Comparison of ENCODE assay signal across 10 cellular contexts in the genomic region with DNA sequence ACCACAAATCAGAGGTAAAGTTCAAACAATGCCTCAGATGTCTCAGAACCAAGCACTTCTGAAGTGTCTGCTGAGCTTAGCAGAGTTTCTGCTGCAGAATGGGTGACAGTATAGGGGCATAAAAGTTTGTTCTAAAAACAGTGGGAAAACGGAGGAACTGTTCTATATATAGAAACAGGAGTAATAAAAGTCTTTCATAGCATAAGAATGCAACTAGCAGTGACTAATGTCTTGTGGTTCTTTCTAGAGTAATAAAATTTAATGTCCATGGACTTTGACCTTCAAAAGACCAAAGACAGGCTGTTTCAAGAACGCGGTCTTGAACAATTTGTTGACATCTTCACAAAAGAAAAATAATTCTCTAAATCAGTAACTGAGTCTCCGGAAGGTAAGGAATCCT.
DNase-seq lines count a peak whose midpoint lies in the region; ATAC-seq and TF ChIP-seq lines count a peak whose summit lies in the region.
"Had no signal": no experiment of that assay in that cellular context is flagged by ENCODE, and none has a peak within 500 bp of the region (broad histone marks: within the 10 kb centered on the region; RNA-seq: fewer than 3 reads in every experiment).

No MANE protein-coding gene starts in this region.

- H3K27ac ChIP-seq in ACC112 (ENCODE audit: low read depth, low read length): peak overlapping the region; percentile 48
- H3K27ac ChIP-seq in gastroesophageal sphincter: no peak overlapping the region
- H3K27ac ChIP-seq: BLaER1 treated with 17β-estradiol and CSF1 and Interleukin-3, amounts not matched to agents 10 nM and 100 nM had no signal

- WGBS in gastroesophageal sphincter (ENCODE audit: low coverage in 1 of 2), 2 donors: 43 to 61% methylated on average over 4 of the region's 4 CpGs

- TF ChIP-seq CTCF in gastroesophageal sphincter (IDR thresholded peaks at IDR 0.05): no peak

- H3K36me3 ChIP-seq in ACC112 (ENCODE audit: insufficient read depth, low read length) (no peaks in the 10 kb centered on the region), adipocyte (ENCODE audit: control insufficient read depth, insufficient read depth, low read length, severe bottlenecking) (no peaks in the 10 kb centered on the region), gastroesophageal sphincter (no peaks in the 10 kb centered on the region)
- H3K36me3 ChIP-seq: BLaER1 treated with 17β-estradiol and CSF1 and Interleukin-3, amounts not matched to agents 10 nM and 100 nM had no signal

- no peaks in the 10 kb centered on the region for H3K9me3 ChIP-seq in adipocyte (ENCODE audit: control insufficient read depth, low read length)
- H3K9me3 ChIP-seq in gastroesophageal sphincter: no peaks in the 10 kb centered on the region
- H3K9me3 ChIP-seq: BLaER1 treated with 17β-estradiol and CSF1 and Interleukin-3, amounts not matched to agents 10 nM and 100 nM had no signal

- ATAC-seq in gastroesophageal sphincter (no peak), GM21381 (IDR thresholded peaks at IDR 0.05; ENCODE audit: unreplicated experiment) (no peak), HG03378 (IDR thresholded peaks at IDR 0.05; ENCODE audit: unreplicated experiment) (no peak)

- TF ChIP-seq POLR2A in gastroesophageal sphincter (IDR thresholded peaks at IDR 0.05): no peak

- no peaks in the 10 kb centered on the region for H3K79me2 ChIP-seq in ACC112 (ENCODE audit: control insufficient read depth, insufficient read depth, low read length, unreplicated experiment)

- TF ChIP-seq EP300 in gastroesophageal sphincter (IDR thresholded peaks at IDR 0.05): no peak

- H2AFZ ChIP-seq in ACC112 (ENCODE audit: low read length, unreplicated experiment): peak overlapping the region; percentile 34

- H3K27me3 ChIP-seq in ACC112 (ENCODE audit: insufficient read depth, low read length) (no peaks in the 10 kb centered on the region), adipocyte (replicated peaks; ENCODE audit: control insufficient read depth, insufficient read depth, low read length) (no peaks in the 10 kb centered on the region), gastroesophageal sphincter (no peaks in the 10 kb centered on the region)
- H3K27me3 ChIP-seq: BLaER1 treated with 17β-estradiol and CSF1 and Interleukin-3, amounts not matched to agents 10 nM and 100 nM had no signal

- H3K4me1 ChIP-seq in ACC112 (ENCODE audit: control insufficient read depth, insufficient read depth, low read length, unreplicated experiment) (peaks cover 22% of the 10 kb centered on the region), adipocyte (ENCODE audit: control insufficient read depth, insufficient read depth, low read length) (peaks cover 58% of the 10 kb centered on the region), gastroesophageal sphincter (no peaks in the 10 kb centered on the region)

- H3K4me3 ChIP-seq in ACC112 (ENCODE audit: low read depth, low read length) (peak overlapping the region; percentile 15; the same call in 1 of the 2 replicates), adipocyte (ENCODE audit: low read length) (peak overlapping the region; percentile 62), gastroesophageal sphincter (no peak overlapping the region)
- H3K4me3 ChIP-seq: BLaER1 treated with 17β-estradiol and CSF1 and Interleukin-3, amounts not matched to agents 10 nM and 100 nM had no signal

- DNase-seq in HS-27A (ENCODE audit: low read depth): peak; percentile 58
- DNase-seq in adipocyte (ENCODE audit: low read depth): peak; percentile 80
- peak; percentile 84 for DNase-seq in iris pigment epithelial cell (ENCODE audit: low read depth)
- no peak for DNase-seq in NCI-H1436 (lab: John Stamatoyannopoulos, UW)
- DNase-seq: islet precursor cell had no signal

- H3K9ac ChIP-seq in adipocyte (ENCODE audit: low read length): peak overlapping the region; percentile 64
- H3K9ac ChIP-seq: BLaER1 treated with 17β-estradiol and CSF1 and Interleukin-3, amounts not matched to agents 10 nM and 100 nM had no signal

Comparison
In these comparisons a context has a peak if more than half of its experiments do, and no peak if none do; other contexts are left out.
1. H3K4me3 ChIP-seq: peak in ACC112 (single experiment) and adipocyte (single experiment); none in gastroesophageal sphincter (0 of 2).